23 cellular contexts compared by ENCODE assay signal in genomic region chr4:28842271-28842670, GRCh38.
DNase-seq lines count a peak whose midpoint lies in the region; FAIRE-seq and TF ChIP-seq lines count a peak whose summit lies in the region.
"Had no signal": no experiment of that assay in that cellular context is flagged by ENCODE, and none has a peak within 500 bp of the region (broad histone marks: within the 10 kb centered on the region; RNA-seq: fewer than 3 reads in every experiment).

No MANE protein-coding gene starts in this region.

- H3K4me3 ChIP-seq in endodermal cell (ENCODE audit: low read length) (no peak overlapping the region), transverse colon (no peak overlapping the region), kidney (ENCODE audit: low read length in 2 of 2) (no peak overlapping the region)

- H3K4me3 Mint-ChIP-seq in endodermal cell: no peak overlapping the region
- H3K4me3 Mint-ChIP-seq: CD4-positive, CD25-positive, alpha-beta regulatory T cell had no signal

- no peak for FAIRE-seq in kidney (lab: Jason Lieb, UNC)
- FAIRE-seq: G401.6, GM18507, GM19239 had no signal

- peaks cover 7% of the 10 kb centered on the region for H3K4me1 Mint-ChIP-seq in endodermal cell
- H3K4me1 Mint-ChIP-seq: CD4-positive, CD25-positive, alpha-beta regulatory T cell had no signal

- no peaks in the 10 kb centered on the region for H3K36me3 Mint-ChIP-seq in endodermal cell (ENCODE audit: low read depth)
- H3K36me3 Mint-ChIP-seq: CD4-positive, CD25-positive, alpha-beta regulatory T cell had no signal

- H3K4me1 ChIP-seq in endodermal cell (ENCODE audit: control insufficient read depth, insufficient read depth, low read length) (peaks cover 4% of the 10 kb centered on the region), transverse colon (no peaks in the 10 kb centered on the region), kidney (ENCODE audit: control insufficient read depth in 1 of 2, insufficient read depth in 1 of 2, low read depth in 1 of 2, low read length in 2 of 2) (no peaks in the 10 kb centered on the region)
- H3K4me1 ChIP-seq: Caco-2 had no signal

- TF ChIP-seq EP300 in transverse colon (IDR thresholded peaks at IDR 0.05; ENCODE audit: low read depth): no peak

- H3K27ac ChIP-seq in 22Rv1: no peak overlapping the region
- no peak overlapping the region for H3K27ac ChIP-seq in endodermal cell (ENCODE audit: low read depth, low read length)
- H3K27ac ChIP-seq in transverse colon: no peak overlapping the region
- no peak overlapping the region for H3K27ac ChIP-seq in kidney (ENCODE audit: low read depth in 2 of 2, low read length in 2 of 2)
- H3K27ac ChIP-seq: KMS-11, RWPE1 had no signal

- H3K36me3 ChIP-seq in endodermal cell (ENCODE audit: control insufficient read depth, insufficient read depth, low read length): no peaks in the 10 kb centered on the region
- no peaks in the 10 kb centered on the region for H3K36me3 ChIP-seq in transverse colon
- no peaks in the 10 kb centered on the region for H3K36me3 ChIP-seq in kidney (ENCODE audit: control insufficient read depth in 1 of 2, insufficient read depth in 2 of 2, low read length in 2 of 2)

- in situ Hi-C loops in transverse colon (cut with MboI; ENCODE audit: low pct_ligation_motif_present in 1 of 4, low pct_unique_long_range_greater_than_20kb in 1 of 4, low sequenced_read_pairs in 3 of 4): no loop called here

- H3K9ac ChIP-seq in endodermal cell (ENCODE audit: extremely low read depth, low read length, poor library complexity, severe bottlenecking): peak overlapping the region; percentile 13
- no peak overlapping the region for H3K9ac ChIP-seq in kidney (ENCODE audit: low read length in 2 of 2)
- H3K9ac ChIP-seq: KMS-11, SK-N-SH had no signal

- H3K9me3 Mint-ChIP-seq in endodermal cell: peaks cover 5% of the 10 kb centered on the region

- intact Hi-C loops in transverse colon (cut with DNase I; ENCODE audit: low total_unique reads) (no loop called here), kidney (cut with DNase I) (no loop called here)

- H3K27ac Mint-ChIP-seq in endodermal cell: no peak overlapping the region
- H3K27ac Mint-ChIP-seq: CD4-positive, CD25-positive, alpha-beta regulatory T cell had no signal

- WGBS in endodermal cell (ENCODE audit: insufficient coverage in 1 of 2, insufficient read length in 1 of 2), 2 experiments: 81% methylated on average over 6 of the region's 6 CpGs; no CpG with 5 or more reads in 1 of the 2 experiments
- 69% methylated on average over 6 of the region's 6 CpGs; no CpG with 5 or more reads in 1 of the 2 donors for WGBS in transverse colon (ENCODE audit: low coverage in 1 of 2), 2 donors

- TF ChIP-seq CTCF in 22Rv1 (IDR thresholded peaks at IDR 0.05): 0 out of 2 replicates have a peak, but pooled peaks have one; percentile 6
- TF ChIP-seq CTCF in endodermal cell (conservative IDR thresholded peaks at IDR 0.05): peak; percentile 42
- no peak for TF ChIP-seq CTCF in transverse colon (IDR thresholded peaks at IDR 0.05)
- TF ChIP-seq CTCF in kidney (IDR thresholded peaks at IDR 0.05; ENCODE audit: borderline replicate concordance, extremely low read depth, insufficient read depth): no peak

- TF ChIP-seq POLR2A in transverse colon (IDR thresholded peaks at IDR 0.05): no peak

- peak; percentile 4 for DNase-seq in COR-L47 (lab: John Stamatoyannopoulos, UW)
- peak; percentile 72 for DNase-seq in NCI-H69 (lab: John Stamatoyannopoulos, UW)
- DNase-seq in endodermal cell: no peak
- no peak for DNase-seq in kidney tubule cell (ENCODE audit: low spot score)
- DNase-seq in transverse colon: no peak
- DNase-seq in kidney: no peak
- DNase-seq: Caco-2; CD4-positive, CD25-positive, alpha-beta regulatory T cell; IMR-90; MV-4-11; NCI-H1105 treated with DMSO at 0.1 percent for 48 hours; NCI-H1694 treated with DMSO at 0.1 percent for 48 hours; NCI-H2107; NCI-H226; NCI-H510A treated with DMSO at 0.1 percent for 48 hours; SHP77 treated with DMSO at 0.1 percent for 48 hours; SK-N-SH had no signal

- peaks cover 26% of the 10 kb centered on the region for H3K27me3 Mint-ChIP-seq in endodermal cell (ENCODE audit: insufficient read depth)
- H3K27me3 Mint-ChIP-seq: CD4-positive, CD25-positive, alpha-beta regulatory T cell had no signal

- peaks cover 4% of the 10 kb centered on the region for H3K9me3 ChIP-seq in endodermal cell (ENCODE audit: control insufficient read depth, low read length)
- H3K9me3 ChIP-seq in transverse colon: peaks cover 0 to 4% of the 10 kb centered on the region in 2 donors
- H3K9me3 ChIP-seq in kidney (ENCODE audit: control insufficient read depth in 1 of 2, low read length in 2 of 2): no peaks in the 10 kb centered on the region
- H3K9me3 ChIP-seq: Caco-2, SK-N-SH had no signal

- H3K27me3 ChIP-seq in endodermal cell (ENCODE audit: control insufficient read depth, insufficient read depth, low read length, poor library complexity, severe bottlenecking) (no peaks in the 10 kb centered on the region), transverse colon (no peaks in the 10 kb centered on the region)

Comparison
In these comparisons a context has a peak if more than half of its experiments do, and no peak if none do; other contexts are left out.
1. CTCF ChIP-seq: peak in 22Rv1 (single experiment) and endodermal cell (single experiment); none in transverse colon (0 of 5) and kidney (single experiment).
2. DNase-seq: peak in COR-L47 (single experiment) and NCI-H69 (single experiment); none in endodermal cell (single experiment), kidney tubule cell (single experiment), transverse colon (single experiment) and kidney (single experiment).